In the genomic region with DNA sequence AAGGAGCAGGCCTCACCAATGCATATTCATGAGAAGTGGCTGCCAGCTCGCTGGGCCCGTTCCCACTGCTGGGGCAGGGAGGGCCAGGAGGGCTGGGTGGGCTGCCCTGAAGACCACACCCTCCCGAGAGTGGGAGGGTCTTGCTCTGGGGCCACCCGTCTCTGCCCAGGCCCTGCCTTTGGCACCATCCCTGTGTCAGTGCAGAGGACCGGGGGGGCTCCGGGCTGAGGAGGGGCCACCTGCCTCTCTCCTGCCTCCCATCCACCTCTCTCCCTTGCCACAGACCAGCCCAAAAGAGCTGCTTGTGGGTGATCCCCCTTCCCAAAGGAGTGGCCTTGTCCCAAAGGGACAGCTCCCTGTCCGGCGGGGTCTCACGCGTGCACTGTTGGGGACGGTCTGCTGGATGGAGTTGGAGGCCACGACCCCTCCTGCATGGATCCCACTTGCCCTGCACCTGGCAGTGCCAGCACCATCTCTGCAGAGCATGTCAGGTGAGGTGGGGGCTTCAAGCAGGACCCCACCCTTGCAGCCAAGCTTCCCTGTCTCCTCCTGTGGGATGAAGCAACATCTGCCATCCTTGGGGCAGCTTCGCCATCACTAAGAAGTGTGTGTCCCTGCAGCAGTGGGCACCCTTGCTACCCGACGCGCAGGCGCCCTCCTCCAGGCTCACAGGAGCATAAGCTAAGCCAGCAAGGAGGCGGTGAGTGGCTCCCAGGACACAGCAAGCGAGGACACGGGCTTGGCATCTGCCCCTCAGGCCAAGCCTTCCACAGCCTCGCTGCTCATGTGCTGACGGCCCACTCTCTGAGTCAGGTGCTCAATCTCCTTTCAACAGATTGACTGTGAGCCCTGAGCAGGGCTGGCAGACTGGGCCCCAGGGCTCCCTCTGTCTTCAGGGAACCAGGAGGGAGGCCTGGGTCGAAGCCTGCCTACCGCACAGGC, we compare ENCODE assay signal across 3 cellular contexts.
TF ChIP-seq lines count a peak whose summit lies in the region.

No MANE protein-coding gene starts in this region.

TF ChIP-seq in SK-N-SH, 30 proteins besides CTCF, POLR2A, EP300 and RAD21:
- no peak for TF ChIP-seq NRF1 (IDR thresholded peaks at IDR 0.05; ENCODE audit: low read depth, low read length)
- no peak for TF ChIP-seq TAF1 (IDR thresholded peaks at IDR 0.05; ENCODE audit: borderline replicate concordance, low read depth, low read length)
- TF ChIP-seq, protein P1, sequence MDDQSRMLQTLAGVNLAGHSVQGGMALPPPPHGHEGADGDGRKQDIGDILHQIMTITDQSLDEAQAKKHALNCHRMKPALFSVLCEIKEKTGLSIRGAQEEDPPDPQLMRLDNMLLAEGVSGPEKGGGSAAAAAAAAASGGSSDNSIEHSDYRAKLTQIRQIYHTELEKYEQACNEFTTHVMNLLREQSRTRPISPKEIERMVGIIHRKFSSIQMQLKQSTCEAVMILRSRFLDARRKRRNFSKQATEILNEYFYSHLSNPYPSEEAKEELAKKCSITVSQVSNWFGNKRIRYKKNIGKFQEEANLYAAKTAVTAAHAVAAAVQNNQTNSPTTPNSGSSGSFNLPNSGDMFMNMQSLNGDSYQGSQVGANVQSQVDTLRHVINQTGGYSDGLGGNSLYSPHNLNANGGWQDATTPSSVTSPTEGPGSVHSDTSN (IDR thresholded peaks at IDR 0.05) = no peak
- TF ChIP-seq POLR2AphosphoS5 (IDR thresholded peaks at IDR 0.05; ENCODE audit: low read depth, low read length) = no peak
- TF ChIP-seq, protein P2, sequence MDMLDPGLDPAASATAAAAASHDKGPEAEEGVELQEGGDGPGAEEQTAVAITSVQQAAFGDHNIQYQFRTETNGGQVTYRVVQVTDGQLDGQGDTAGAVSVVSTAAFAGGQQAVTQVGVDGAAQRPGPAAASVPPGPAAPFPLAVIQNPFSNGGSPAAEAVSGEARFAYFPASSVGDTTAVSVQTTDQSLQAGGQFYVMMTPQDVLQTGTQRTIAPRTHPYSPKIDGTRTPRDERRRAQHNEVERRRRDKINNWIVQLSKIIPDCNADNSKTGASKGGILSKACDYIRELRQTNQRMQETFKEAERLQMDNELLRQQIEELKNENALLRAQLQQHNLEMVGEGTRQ (IDR thresholded peaks at IDR 0.05; ENCODE audit: borderline replicate concordance, low read depth, low read length) = no peak
- TF ChIP-seq YY1 (IDR thresholded peaks at IDR 0.05; ENCODE audit: low read depth) = no peak

TF ChIP-seq in SK-N-SH treated with all-trans-retinoic acid at 6 μM for 48 hours, 23 proteins besides CTCF, POLR2A, EP300 and RAD21 (continues in another document):
- no peak for TF ChIP-seq ARNTL (CRISPR knock-in tag; IDR thresholded peaks at IDR 0.05; ENCODE audit: borderline replicate concordance, low read depth)
- no peak for TF ChIP-seq TCF4 (CRISPR knock-in tag; IDR thresholded peaks at IDR 0.05; ENCODE audit: borderline replicate concordance)
- no peak for TF ChIP-seq BACH2 (CRISPR knock-in tag; IDR thresholded peaks at IDR 0.05; ENCODE audit: borderline replicate concordance)
- TF ChIP-seq, protein P3, sequence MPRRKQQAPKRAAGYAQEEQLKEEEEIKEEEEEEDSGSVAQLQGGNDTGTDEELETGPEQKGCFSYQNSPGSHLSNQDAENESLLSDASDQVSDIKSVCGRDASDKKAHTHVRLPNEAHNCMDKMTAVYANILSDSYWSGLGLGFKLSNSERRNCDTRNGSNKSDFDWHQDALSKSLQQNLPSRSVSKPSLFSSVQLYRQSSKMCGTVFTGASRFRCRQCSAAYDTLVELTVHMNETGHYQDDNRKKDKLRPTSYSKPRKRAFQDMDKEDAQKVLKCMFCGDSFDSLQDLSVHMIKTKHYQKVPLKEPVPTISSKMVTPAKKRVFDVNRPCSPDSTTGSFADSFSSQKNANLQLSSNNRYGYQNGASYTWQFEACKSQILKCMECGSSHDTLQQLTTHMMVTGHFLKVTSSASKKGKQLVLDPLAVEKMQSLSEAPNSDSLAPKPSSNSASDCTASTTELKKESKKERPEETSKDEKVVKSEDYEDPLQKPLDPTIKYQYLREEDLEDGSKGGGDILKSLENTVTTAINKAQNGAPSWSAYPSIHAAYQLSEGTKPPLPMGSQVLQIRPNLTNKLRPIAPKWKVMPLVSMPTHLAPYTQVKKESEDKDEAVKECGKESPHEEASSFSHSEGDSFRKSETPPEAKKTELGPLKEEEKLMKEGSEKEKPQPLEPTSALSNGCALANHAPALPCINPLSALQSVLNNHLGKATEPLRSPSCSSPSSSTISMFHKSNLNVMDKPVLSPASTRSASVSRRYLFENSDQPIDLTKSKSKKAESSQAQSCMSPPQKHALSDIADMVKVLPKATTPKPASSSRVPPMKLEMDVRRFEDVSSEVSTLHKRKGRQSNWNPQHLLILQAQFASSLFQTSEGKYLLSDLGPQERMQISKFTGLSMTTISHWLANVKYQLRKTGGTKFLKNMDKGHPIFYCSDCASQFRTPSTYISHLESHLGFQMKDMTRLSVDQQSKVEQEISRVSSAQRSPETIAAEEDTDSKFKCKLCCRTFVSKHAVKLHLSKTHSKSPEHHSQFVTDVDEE (CRISPR knock-in tag; IDR thresholded peaks at IDR 0.05) = no peak
- TF ChIP-seq RARB (CRISPR knock-in tag; IDR thresholded peaks at IDR 0.05) = no peak
- no peak for TF ChIP-seq ZC3H10 (CRISPR knock-in tag; IDR thresholded peaks at IDR 0.05)
- TF ChIP-seq GLIS3 (CRISPR knock-in tag; IDR thresholded peaks at IDR 0.05) = no peak
- no peak for TF ChIP-seq ESRRG (CRISPR knock-in tag; IDR thresholded peaks at IDR 0.05)
- no peak for TF ChIP-seq ZFP3 (CRISPR knock-in tag; IDR thresholded peaks at IDR 0.05)
- no peak for TF ChIP-seq PPARA (CRISPR knock-in tag; IDR thresholded peaks at IDR 0.05; ENCODE audit: borderline replicate concordance)
- TF ChIP-seq, protein P4, sequence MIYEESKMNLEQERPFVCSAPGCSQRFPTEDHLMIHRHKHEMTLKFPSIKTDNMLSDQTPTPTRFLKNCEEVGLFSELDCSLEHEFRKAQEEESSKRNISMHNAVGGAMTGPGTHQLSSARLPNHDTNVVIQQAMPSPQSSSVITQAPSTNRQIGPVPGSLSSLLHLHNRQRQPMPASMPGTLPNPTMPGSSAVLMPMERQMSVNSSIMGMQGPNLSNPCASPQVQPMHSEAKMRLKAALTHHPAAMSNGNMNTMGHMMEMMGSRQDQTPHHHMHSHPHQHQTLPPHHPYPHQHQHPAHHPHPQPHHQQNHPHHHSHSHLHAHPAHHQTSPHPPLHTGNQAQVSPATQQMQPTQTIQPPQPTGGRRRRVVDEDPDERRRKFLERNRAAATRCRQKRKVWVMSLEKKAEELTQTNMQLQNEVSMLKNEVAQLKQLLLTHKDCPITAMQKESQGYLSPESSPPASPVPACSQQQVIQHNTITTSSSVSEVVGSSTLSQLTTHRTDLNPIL (CRISPR knock-in tag; IDR thresholded peaks at IDR 0.05; ENCODE audit: low read depth) = no peak
- no peak for TF ChIP-seq ZNF70 (CRISPR knock-in tag; IDR thresholded peaks at IDR 0.05)
- TF ChIP-seq, protein P5, sequence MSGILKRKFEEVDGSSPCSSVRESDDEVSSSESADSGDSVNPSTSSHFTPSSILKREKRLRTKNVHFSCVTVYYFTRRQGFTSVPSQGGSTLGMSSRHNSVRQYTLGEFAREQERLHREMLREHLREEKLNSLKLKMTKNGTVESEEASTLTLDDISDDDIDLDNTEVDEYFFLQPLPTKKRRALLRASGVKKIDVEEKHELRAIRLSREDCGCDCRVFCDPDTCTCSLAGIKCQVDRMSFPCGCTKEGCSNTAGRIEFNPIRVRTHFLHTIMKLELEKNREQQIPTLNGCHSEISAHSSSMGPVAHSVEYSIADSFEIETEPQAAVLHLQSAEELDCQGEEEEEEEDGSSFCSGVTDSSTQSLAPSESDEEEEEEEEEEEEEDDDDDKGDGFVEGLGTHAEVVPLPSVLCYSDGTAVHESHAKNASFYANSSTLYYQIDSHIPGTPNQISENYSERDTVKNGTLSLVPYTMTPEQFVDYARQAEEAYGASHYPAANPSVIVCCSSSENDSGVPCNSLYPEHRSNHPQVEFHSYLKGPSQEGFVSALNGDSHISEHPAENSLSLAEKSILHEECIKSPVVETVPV (CRISPR knock-in tag; IDR thresholded peaks at IDR 0.05) = no peak
- TF ChIP-seq, protein P6, sequence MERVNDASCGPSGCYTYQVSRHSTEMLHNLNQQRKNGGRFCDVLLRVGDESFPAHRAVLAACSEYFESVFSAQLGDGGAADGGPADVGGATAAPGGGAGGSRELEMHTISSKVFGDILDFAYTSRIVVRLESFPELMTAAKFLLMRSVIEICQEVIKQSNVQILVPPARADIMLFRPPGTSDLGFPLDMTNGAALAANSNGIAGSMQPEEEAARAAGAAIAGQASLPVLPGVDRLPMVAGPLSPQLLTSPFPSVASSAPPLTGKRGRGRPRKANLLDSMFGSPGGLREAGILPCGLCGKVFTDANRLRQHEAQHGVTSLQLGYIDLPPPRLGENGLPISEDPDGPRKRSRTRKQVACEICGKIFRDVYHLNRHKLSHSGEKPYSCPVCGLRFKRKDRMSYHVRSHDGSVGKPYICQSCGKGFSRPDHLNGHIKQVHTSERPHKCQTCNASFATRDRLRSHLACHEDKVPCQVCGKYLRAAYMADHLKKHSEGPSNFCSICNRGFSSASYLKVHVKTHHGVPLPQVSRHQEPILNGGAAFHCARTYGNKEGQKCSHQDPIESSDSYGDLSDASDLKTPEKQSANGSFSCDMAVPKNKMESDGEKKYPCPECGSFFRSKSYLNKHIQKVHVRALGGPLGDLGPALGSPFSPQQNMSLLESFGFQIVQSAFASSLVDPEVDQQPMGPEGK (CRISPR knock-in tag; IDR thresholded peaks at IDR 0.05; ENCODE audit: borderline replicate concordance) = no peak

TF ChIP-seq in H1, 55 proteins besides CTCF, POLR2A, EP300 and RAD21:
- TF ChIP-seq, protein P2 (IDR thresholded peaks at IDR 0.05; ENCODE audit: low read length) = no peak
- no peak for TF ChIP-seq EZH2 (IDR thresholded peaks at IDR 0.05; ENCODE audit: low read depth, low read length, severe bottlenecking)
- no peak for TF ChIP-seq POU5F1 (IDR thresholded peaks at IDR 0.05; ENCODE audit: low read depth, low read length)
- TF ChIP-seq JUND (IDR thresholded peaks at IDR 0.05; ENCODE audit: low read length) = no peak
- no peak for TF ChIP-seq BCL11A (IDR thresholded peaks at IDR 0.05; ENCODE audit: low read depth in 2 of 2, low read length in 2 of 2)
